In genomic region chr19:15899561-15899960, GRCh38 we compare ENCODE assay signal across 20 cellular contexts. TPM values are rescaled to one million over a fixed set of nuclear protein-coding genes. Genes with fewer than 3 reads are reported as not detected.
"Had no signal": no experiment of that assay in that cellular context is flagged by ENCODE, and none has a peak within 500 bp of the region (broad histone marks: within the 10 kb centered on the region; RNA-seq: fewer than 3 reads in every experiment).

No MANE protein-coding gene starts in this region.

RNA-seq across cellular contexts. Expression of gene CYP4F2, which starts 1.7 kb away (rescaled TPM):
- total RNA-seq: chondrocyte, dermis blood vessel endothelial cell, endothelial cell of umbilical vein, epithelial cell of proximal tubule, heart right ventricle, lung microvascular endothelial cell, mesothelial cell of epicardium, osteoblast, progenitor cell of endocrine pancreas, right cardiac atrium, temporal lobe, thyroid gland had no signal

RNA-seq across cellular contexts. Expression of gene CYP4F11, which starts 34.8 kb away (rescaled TPM):
- total RNA-seq: chondrocyte, dermis blood vessel endothelial cell, endothelial cell of umbilical vein, epithelial cell of proximal tubule, lung microvascular endothelial cell, mesothelial cell of epicardium, osteoblast, progenitor cell of endocrine pancreas, temporal lobe had no signal

RNA-seq across cellular contexts. Expression of gene OR10H4, which starts 49.2 kb away (rescaled TPM):
- total RNA-seq: chondrocyte, colonic mucosa, dermis blood vessel endothelial cell, endothelial cell of umbilical vein, epithelial cell of proximal tubule, esophagus squamous epithelium, heart right ventricle, left lobe of liver, liver, lung microvascular endothelial cell, mesothelial cell of epicardium, mucosa of descending colon, osteoblast, progenitor cell of endocrine pancreas, right cardiac atrium, spleen, temporal lobe, thyroid gland, ureter, vagina had no signal
